8 cellular contexts compared by ENCODE assay signal in the genomic region with DNA sequence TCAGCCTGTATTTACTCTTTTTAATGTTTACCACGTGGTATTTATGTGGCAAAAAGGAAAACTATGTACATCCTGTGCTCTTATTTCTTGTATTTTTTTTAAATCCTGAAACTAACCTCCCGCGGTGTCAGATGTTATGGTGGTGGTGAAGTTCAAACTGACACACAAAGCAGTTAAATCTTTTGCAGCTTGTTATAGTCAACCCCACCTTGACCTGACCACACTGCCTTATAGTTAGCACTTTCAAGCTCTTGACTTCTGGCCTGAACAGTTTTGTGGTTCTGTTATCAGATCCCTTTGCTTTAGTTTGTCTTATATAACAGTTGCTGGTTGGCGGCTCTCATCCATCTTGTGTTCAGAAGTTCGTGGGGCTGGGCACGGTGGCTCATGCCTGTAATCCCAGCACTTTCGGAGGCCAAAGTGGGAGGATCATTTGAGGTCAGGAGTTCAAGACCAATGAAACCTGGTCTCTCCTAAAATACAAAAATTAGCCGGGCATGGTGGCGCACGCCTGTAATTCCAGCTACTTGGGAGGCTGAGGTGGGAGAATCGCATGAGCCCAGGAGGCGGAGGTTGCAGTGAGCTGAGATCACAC. TPM values are rescaled to one million over a fixed set of nuclear protein-coding genes. Genes with fewer than 3 reads are reported as not detected.
DNase-seq lines count a peak whose midpoint lies in the region; ATAC-seq, FAIRE-seq and TF ChIP-seq lines count a peak whose summit lies in the region.

No MANE protein-coding gene starts in this region.

- no peak overlapping the region for H3K27ac Mint-ChIP-seq in naive B cell

- H3K27ac ChIP-seq in ACC112 (ENCODE audit: low read depth, low read length) (no peak overlapping the region), small intestine (ENCODE audit: low read depth in 1 of 2, low read length in 1 of 2) (no peak overlapping the region)

- H3K4me3 Mint-ChIP-seq in naive B cell: peak overlapping the region; percentile 3 to 97 (median 56)

- H3K4me3 ChIP-seq in ACC112 (ENCODE audit: low read depth, low read length) (peak overlapping the region; percentile 96), small intestine (ENCODE audit: low read depth in 1 of 2, low read length in 2 of 2) (no peak overlapping the region)
- H3K4me3 ChIP-seq in Jurkat, Clone E6-1 (ENCODE audit: low read length): peak overlapping the region; percentile 77; the same call in 1 of the 2 replicates

- DNase-seq in Jurkat, Clone E6-1 (ENCODE audit: low read depth, low spot score): peak; percentile 54
- DNase-seq in central memory CD4-positive, alpha-beta T cell: peak; percentile 38
- no peak for DNase-seq in naive B cell
- no peak for DNase-seq in GM10266 (ENCODE audit: extremely low spot score)
- no peak for DNase-seq in small intestine

- no peaks in the 10 kb centered on the region for H3K27me3 Mint-ChIP-seq in naive B cell

- no peak for ATAC-seq in naive B cell (ENCODE audit: low read depth in 2 of 2)
- no peak for ATAC-seq in GM18505 (IDR thresholded peaks at IDR 0.05; ENCODE audit: unreplicated experiment)
- ATAC-seq in GM18868 (IDR thresholded peaks at IDR 0.05; ENCODE audit: unreplicated experiment): no peak

- no peaks in the 10 kb centered on the region for H3K9me3 ChIP-seq in small intestine (ENCODE audit: control insufficient read depth, low read depth)

- TF ChIP-seq CTCF in GM10266 (IDR thresholded peaks at IDR 0.05; ENCODE audit: control insufficient read depth, insufficient read depth, low read depth, missing control alignments): no peak

- H2AFZ ChIP-seq in ACC112 (ENCODE audit: low read length, unreplicated experiment): no peak overlapping the region

- TF ChIP-seq POLR2A in GM18505 (IDR thresholded peaks at IDR 0.05; ENCODE audit: borderline replicate concordance, extremely low read depth, insufficient read depth, insufficient read length): no peak

- no peak for FAIRE-seq in small intestine (lab: Jason Lieb, UNC)

- 61 to 74% (median 68%) methylated on average over 12 of the region's 12 CpGs for WGBS in small intestine, 3 donors

- H3K27me3 ChIP-seq in ACC112 (ENCODE audit: insufficient read depth, low read length) (no peaks in the 10 kb centered on the region), small intestine (ENCODE audit: control insufficient read depth in 2 of 2, insufficient read depth in 2 of 2, low read length in 2 of 2) (no peaks in the 10 kb centered on the region)

- peaks cover 15 to 28% (median 19%) of the 10 kb centered on the region in 3 donors for H3K4me1 Mint-ChIP-seq in naive B cell

- peaks cover 19% of the 10 kb centered on the region for H3K36me3 ChIP-seq in ACC112 (ENCODE audit: insufficient read depth, low read length)
- H3K36me3 ChIP-seq in small intestine (ENCODE audit: control insufficient read depth in 2 of 2, insufficient read depth in 2 of 2, low read length in 2 of 2): no peaks in the 10 kb centered on the region

- peaks cover 10% of the 10 kb centered on the region for H3K79me2 ChIP-seq in ACC112 (ENCODE audit: control insufficient read depth, insufficient read depth, low read length, unreplicated experiment)

- no peaks in the 10 kb centered on the region for H3K9me3 Mint-ChIP-seq in naive B cell

- H3K4me1 ChIP-seq in ACC112 (ENCODE audit: control insufficient read depth, insufficient read depth, low read length, unreplicated experiment) (peaks cover 12% of the 10 kb centered on the region), small intestine (ENCODE audit: control insufficient read depth in 2 of 2, insufficient read depth in 1 of 2, low read depth in 1 of 2, low read length in 1 of 2) (peaks cover 3 to 5% of the 10 kb centered on the region in 2 donors)

- peaks cover 6 to 10% of the 10 kb centered on the region in 2 donors for H3K36me3 Mint-ChIP-seq in naive B cell

RNA-seq across cellular contexts. Expression of gene UNG, which starts 2.1 kb away (rescaled TPM):
- polyA plus RNA-seq in Jurkat, Clone E6-1 (2012; ENCODE audit: insufficient read depth, insufficient read length): 102 TPM
- 10 to 100 TPM; 13.7 to 25.7 (median 23.1) TPM for polyA plus RNA-seq in naive B cell (ENCODE audit: low read depth in 6 of 6)
- polyA plus RNA-seq in small intestine: 10 to 100 TPM; 11.9 to 38.7 (median 14.8) TPM

RNA-seq across cellular contexts. Expression of gene ALKBH2, which starts 6.3 kb away (rescaled TPM):
- 82.9 TPM for polyA plus RNA-seq in Jurkat, Clone E6-1 (2012; ENCODE audit: insufficient read depth, insufficient read length)
- polyA plus RNA-seq in naive B cell (ENCODE audit: low read depth in 6 of 6) (10 to 100 TPM; 12.3 to 20.8 (median 17.7) TPM), small intestine (10 to 100 TPM in 1 of 3 donors, 1 to 10 TPM in 2; 4.2 to 17.8 (median 4.9) TPM)

RNA-seq across cellular contexts. Expression of gene ACACB, which starts 16.9 kb away (rescaled TPM):
- 6.1 TPM for polyA plus RNA-seq in Jurkat, Clone E6-1 (2012; ENCODE audit: insufficient read depth, insufficient read length)
- 1 to 10 TPM in 5 of 6 donors, not detected in 1; 1.3 to 4.8 (median 4.0) TPM for polyA plus RNA-seq in naive B cell (ENCODE audit: low read depth in 6 of 6)
- polyA plus RNA-seq in small intestine: 10 to 100 TPM in 2 of 3 donors, 1 to 10 TPM in 1; 7.0 to 40.5 (median 12.3) TPM

RNA-seq across cellular contexts. Expression of gene USP30, which starts 47.1 kb away (rescaled TPM):
- polyA plus RNA-seq in Jurkat, Clone E6-1 (2012; ENCODE audit: insufficient read depth, insufficient read length): 9.3 TPM
- polyA plus RNA-seq in naive B cell (ENCODE audit: low read depth in 6 of 6): 10 to 100 TPM in 4 of 6 donors, 1 to 10 TPM in 2; 3.7 to 16.3 (median 12.4) TPM
- polyA plus RNA-seq in small intestine: 1 to 10 TPM; 4.9 to 9.7 (median 7.8) TPM

Comparison
In these comparisons a context has a peak if more than half of its experiments do, and no peak if none do; other contexts are left out.
1. H3K4me3 ChIP-seq: peak in ACC112 (single experiment) and Jurkat, Clone E6-1 (single experiment); none in small intestine (0 of 2).
2. DNase-seq: peak in Jurkat, Clone E6-1 (single experiment) and central memory CD4-positive, alpha-beta T cell (single experiment); none in naive B cell (single experiment), GM10266 (single experiment) and small intestine (single experiment).